ENCODE assay signal across 12 cellular contexts in genomic region chr6:551829-552350, GRCh38.
A peak's percentile ranks its signal among the peaks of the same experiment; 100 is the strongest.
DNase-seq lines count a peak whose midpoint lies in the region; ATAC-seq and TF ChIP-seq lines count a peak whose summit lies in the region.
"Had no signal": no experiment of that assay in that cellular context is flagged by ENCODE, and none has a peak within 500 bp of the region (broad histone marks: within the 10 kb centered on the region; RNA-seq: fewer than 3 reads in every experiment).

No MANE protein-coding gene starts in this region.

- H3K27me3 Mint-ChIP-seq in activated T-cell treated with anti-CD3 and anti-CD28 coated beads, Interleukin-2, amount 50 U/mL, for 24 hours: no peaks in the 10 kb centered on the region
- H3K27me3 Mint-ChIP-seq in activated T-cell treated with anti-CD3 and anti-CD28 coated beads, Interleukin-2, amount 50 U/mL, for 4 hours (ENCODE audit: low read depth): no peaks in the 10 kb centered on the region
- no peaks in the 10 kb centered on the region for H3K27me3 Mint-ChIP-seq in central memory CD8-positive, alpha-beta T cell
- no peaks in the 10 kb centered on the region for H3K27me3 Mint-ChIP-seq in osteocyte (ENCODE audit: unreplicated experiment)
- no peaks in the 10 kb centered on the region for H3K27me3 Mint-ChIP-seq in naive thymus-derived CD4-positive, alpha-beta T cell

- H3K4me1 ChIP-seq in HUES6 (ENCODE audit: control insufficient read depth, insufficient read depth, low read length): peaks cover 17% of the 10 kb centered on the region
- H3K4me1 ChIP-seq in naive thymus-derived CD4-positive, alpha-beta T cell (ENCODE audit: control insufficient read depth in 2 of 2, insufficient read depth in 2 of 2, low read length in 2 of 2): peaks cover 4 to 13% of the 10 kb centered on the region in 2 donors

- no peak overlapping the region for H3K4me3 ChIP-seq in HUES6 (ENCODE audit: low read depth, low read length)
- H3K4me3 ChIP-seq in naive thymus-derived CD4-positive, alpha-beta T cell (ENCODE audit: low read length): no peak overlapping the region

- H3K27ac ChIP-seq in HUES6 (ENCODE audit: low read depth, low read length): peak overlapping the region; percentile 11; the same call in 1 of the 2 replicates
- H3K27ac ChIP-seq in naive thymus-derived CD4-positive, alpha-beta T cell (ENCODE audit: low read depth, low read length): no peak overlapping the region

- CTCF ChIA-PET in naive thymus-derived CD4-positive, alpha-beta T cell (lab: Charles Lee): no interaction called here

- no peak overlapping the region for H3K4me3 Mint-ChIP-seq in activated T-cell treated with anti-CD3 and anti-CD28 coated beads, Interleukin-2, amount 50 U/mL, for 24 hours
- H3K4me3 Mint-ChIP-seq in activated T-cell treated with anti-CD3 and anti-CD28 coated beads, Interleukin-2, amount 50 U/mL, for 4 hours: no peak overlapping the region
- no peak overlapping the region for H3K4me3 Mint-ChIP-seq in central memory CD8-positive, alpha-beta T cell
- H3K4me3 Mint-ChIP-seq in osteocyte (ENCODE audit: unreplicated experiment): no peak overlapping the region
- H3K4me3 Mint-ChIP-seq in naive thymus-derived CD4-positive, alpha-beta T cell: no peak overlapping the region

- H3K9me3 Mint-ChIP-seq in activated T-cell treated with anti-CD3 and anti-CD28 coated beads, Interleukin-2, amount 50 U/mL, for 24 hours: no peaks in the 10 kb centered on the region
- H3K9me3 Mint-ChIP-seq in activated T-cell treated with anti-CD3 and anti-CD28 coated beads, Interleukin-2, amount 50 U/mL, for 4 hours: no peaks in the 10 kb centered on the region
- H3K9me3 Mint-ChIP-seq in central memory CD8-positive, alpha-beta T cell: no peaks in the 10 kb centered on the region
- H3K9me3 Mint-ChIP-seq in osteocyte (ENCODE audit: unreplicated experiment): no peaks in the 10 kb centered on the region
- H3K9me3 Mint-ChIP-seq in naive thymus-derived CD4-positive, alpha-beta T cell: peaks cover 0 to 4% (median 0%) of the 10 kb centered on the region in 11 donors

- peaks cover 71% of the 10 kb centered on the region for H3K36me3 Mint-ChIP-seq in activated T-cell treated with anti-CD3 and anti-CD28 coated beads, Interleukin-2, amount 50 U/mL, for 24 hours (ENCODE audit: low read depth)
- H3K36me3 Mint-ChIP-seq in activated T-cell treated with anti-CD3 and anti-CD28 coated beads, Interleukin-2, amount 50 U/mL, for 4 hours (ENCODE audit: insufficient read depth): peaks cover 36% of the 10 kb centered on the region
- peaks cover 21% of the 10 kb centered on the region for H3K36me3 Mint-ChIP-seq in central memory CD8-positive, alpha-beta T cell (ENCODE audit: insufficient read depth)
- peaks cover 26% of the 10 kb centered on the region for H3K36me3 Mint-ChIP-seq in osteocyte (ENCODE audit: unreplicated experiment)
- H3K36me3 Mint-ChIP-seq in naive thymus-derived CD4-positive, alpha-beta T cell: peaks cover 9 to 44% (median 12%) of the 10 kb centered on the region in 5 donors

- peaks cover 68% of the 10 kb centered on the region for H3K4me1 Mint-ChIP-seq in activated T-cell treated with anti-CD3 and anti-CD28 coated beads, Interleukin-2, amount 50 U/mL, for 24 hours (ENCODE audit: low read depth)
- H3K4me1 Mint-ChIP-seq in activated T-cell treated with anti-CD3 and anti-CD28 coated beads, Interleukin-2, amount 50 U/mL, for 4 hours (ENCODE audit: low read depth): peaks cover 39% of the 10 kb centered on the region
- peaks cover 11% of the 10 kb centered on the region for H3K4me1 Mint-ChIP-seq in central memory CD8-positive, alpha-beta T cell
- peaks cover 21% of the 10 kb centered on the region for H3K4me1 Mint-ChIP-seq in osteocyte (ENCODE audit: unreplicated experiment)
- H3K4me1 Mint-ChIP-seq in naive thymus-derived CD4-positive, alpha-beta T cell: peaks cover 5 to 47% (median 12%) of the 10 kb centered on the region in 7 donors

- POLR2A ChIA-PET in naive thymus-derived CD4-positive, alpha-beta T cell (lab: Charles Lee): no interaction called here

- H3K27me3 ChIP-seq in HUES6 (ENCODE audit: control insufficient read depth, insufficient read depth, low read length): no peaks in the 10 kb centered on the region
- H3K27me3 ChIP-seq in naive thymus-derived CD4-positive, alpha-beta T cell (ENCODE audit: control insufficient read depth in 2 of 2, insufficient read depth in 2 of 2, low read length in 2 of 2): no peaks in the 10 kb centered on the region

- H3K9me3 ChIP-seq in HUES6 (ENCODE audit: control insufficient read depth, insufficient read depth, low read depth, low read length): no peaks in the 10 kb centered on the region
- no peaks in the 10 kb centered on the region for H3K9me3 ChIP-seq in naive thymus-derived CD4-positive, alpha-beta T cell (ENCODE audit: control insufficient read depth in 2 of 3, low read length in 3 of 3)

- TF ChIP-seq CTCF in osteocyte (IDR thresholded peaks at IDR 0.05): no peak

- peak overlapping the region; percentile 28 for H3K9ac ChIP-seq in HUES6 (ENCODE audit: low read length)

- H3K27ac Mint-ChIP-seq in activated T-cell treated with anti-CD3 and anti-CD28 coated beads, Interleukin-2, amount 50 U/mL, for 24 hours: peak overlapping the region; percentile 55
- peak overlapping the region; percentile 35 for H3K27ac Mint-ChIP-seq in central memory CD8-positive, alpha-beta T cell (ENCODE audit: low read depth)
- H3K27ac Mint-ChIP-seq in osteocyte (ENCODE audit: unreplicated experiment): peak overlapping the region; percentile 65
- peak overlapping the region in 2 of 9 donors; percentile 21 to 41 for H3K27ac Mint-ChIP-seq in naive thymus-derived CD4-positive, alpha-beta T cell

- ATAC-seq in activated T-cell treated with anti-CD3 and anti-CD28 coated beads, Interleukin-2, amount 50 U/mL, for 4 hours: no peak
- no peak for ATAC-seq in central memory CD8-positive, alpha-beta T cell (replicated peaks; ENCODE audit: extremely low read depth, poor library complexity, severe bottlenecking)
- no peak for ATAC-seq in naive thymus-derived CD4-positive, alpha-beta T cell

- intact Hi-C loops in naive thymus-derived CD4-positive, alpha-beta T cell (cut with micrococcal nuclease): loop anchor here in 1 of 2 donors (2.0 kb wide), 1 partner anchor 163 kb away; no protein-coding TSS in a partner anchor

- peaks cover 46% of the 10 kb centered on the region for H3K36me3 ChIP-seq in HUES6 (ENCODE audit: control insufficient read depth, insufficient read depth, low read length)
- H3K36me3 ChIP-seq in naive thymus-derived CD4-positive, alpha-beta T cell (ENCODE audit: control insufficient read depth in 2 of 3, insufficient read depth in 3 of 3, low read length in 3 of 3): peaks cover 0 to 19% (median 7%) of the 10 kb centered on the region in 3 experiments

- DNase-seq in activated T-cell treated with anti-CD3 and anti-CD28 coated beads, Interleukin-2, amount 50 U/mL, for 24 hours: no peak
- no peak for DNase-seq in activated T-cell treated with anti-CD3 and anti-CD28 coated beads, Interleukin-2, amount 50 U/mL, for 4 hours
- no peak for DNase-seq in central memory CD8-positive, alpha-beta T cell (ENCODE audit: low spot score in 2 of 2)
- no peak for DNase-seq in osteocyte (ENCODE audit: extremely low spot score, unreplicated experiment)
- DNase-seq in RPMI8226: no peak
- no peak for DNase-seq in naive thymus-derived CD4-positive, alpha-beta T cell
- no peak for DNase-seq in SKM-1 treated with dmso at 0.1 percent for 144 hours (lab: John Stamatoyannopoulos, UW; ENCODE audit: unreplicated experiment)
- DNase-seq: NCI-H1105 treated with DMSO at 0.1 percent for 48 hours, NCI-H187 treated with DMSO at 0.1 percent for 48 hours, NCI-H510A treated with DMSO at 0.1 percent for 48 hours, SHP77 treated with DMSO at 0.1 percent for 48 hours had no signal
